2 cellular contexts compared by ENCODE assay signal in genomic region chr11:126871792-126872191, GRCh38.
TF ChIP-seq lines count a peak whose summit lies in the region.

No MANE protein-coding gene starts in this region.

TF ChIP-seq in SK-N-SH, 30 proteins besides CTCF, POLR2A, EP300 and RAD21 (continued from another document):
- TF ChIP-seq, protein P1, sequence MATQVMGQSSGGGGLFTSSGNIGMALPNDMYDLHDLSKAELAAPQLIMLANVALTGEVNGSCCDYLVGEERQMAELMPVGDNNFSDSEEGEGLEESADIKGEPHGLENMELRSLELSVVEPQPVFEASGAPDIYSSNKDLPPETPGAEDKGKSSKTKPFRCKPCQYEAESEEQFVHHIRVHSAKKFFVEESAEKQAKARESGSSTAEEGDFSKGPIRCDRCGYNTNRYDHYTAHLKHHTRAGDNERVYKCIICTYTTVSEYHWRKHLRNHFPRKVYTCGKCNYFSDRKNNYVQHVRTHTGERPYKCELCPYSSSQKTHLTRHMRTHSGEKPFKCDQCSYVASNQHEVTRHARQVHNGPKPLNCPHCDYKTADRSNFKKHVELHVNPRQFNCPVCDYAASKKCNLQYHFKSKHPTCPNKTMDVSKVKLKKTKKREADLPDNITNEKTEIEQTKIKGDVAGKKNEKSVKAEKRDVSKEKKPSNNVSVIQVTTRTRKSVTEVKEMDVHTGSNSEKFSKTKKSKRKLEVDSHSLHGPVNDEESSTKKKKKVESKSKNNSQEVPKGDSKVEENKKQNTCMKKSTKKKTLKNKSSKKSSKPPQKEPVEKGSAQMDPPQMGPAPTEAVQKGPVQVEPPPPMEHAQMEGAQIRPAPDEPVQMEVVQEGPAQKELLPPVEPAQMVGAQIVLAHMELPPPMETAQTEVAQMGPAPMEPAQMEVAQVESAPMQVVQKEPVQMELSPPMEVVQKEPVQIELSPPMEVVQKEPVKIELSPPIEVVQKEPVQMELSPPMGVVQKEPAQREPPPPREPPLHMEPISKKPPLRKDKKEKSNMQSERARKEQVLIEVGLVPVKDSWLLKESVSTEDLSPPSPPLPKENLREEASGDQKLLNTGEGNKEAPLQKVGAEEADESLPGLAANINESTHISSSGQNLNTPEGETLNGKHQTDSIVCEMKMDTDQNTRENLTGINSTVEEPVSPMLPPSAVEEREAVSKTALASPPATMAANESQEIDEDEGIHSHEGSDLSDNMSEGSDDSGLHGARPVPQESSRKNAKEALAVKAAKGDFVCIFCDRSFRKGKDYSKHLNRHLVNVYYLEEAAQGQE (IDR thresholded peaks at IDR 0.05; ENCODE audit: low read depth, low read length) = no peak
- TF ChIP-seq NFIC (IDR thresholded peaks at IDR 0.05; ENCODE audit: borderline replicate concordance) = no peak
- no peak for TF ChIP-seq ZBTB33 (IDR thresholded peaks at IDR 0.05; ENCODE audit: borderline replicate concordance, low read depth)
- no peak for TF ChIP-seq FOXJ3 (CRISPR knock-in tag; IDR thresholded peaks at IDR 0.05)
- TF ChIP-seq FOXM1 (IDR thresholded peaks at IDR 0.05; ENCODE audit: low read depth) = no peak
- no peak for TF ChIP-seq CHD2 (IDR thresholded peaks at IDR 0.05; ENCODE audit: low read length, partially characterized antibody)
- no peak for TF ChIP-seq RFX5 (IDR thresholded peaks at IDR 0.05; ENCODE audit: low read length)
- no peak for TF ChIP-seq PBX3 (IDR thresholded peaks at IDR 0.05)

TF ChIP-seq in WTC11, 78 proteins besides CTCF, POLR2A, EP300 and RAD21 (continued from another document):
- TF ChIP-seq USF1 (CRISPR knock-in tag; IDR thresholded peaks at IDR 0.05) (no peak), PRDM15 (CRISPR knock-in tag; IDR thresholded peaks at IDR 0.05) (no peak), SOX15 (CRISPR knock-in tag; IDR thresholded peaks at IDR 0.05) (no peak), AFF4 (CRISPR knock-in tag; IDR thresholded peaks at IDR 0.05; ENCODE audit: borderline replicate concordance) (no peak), SP1 (CRISPR knock-in tag; conservative IDR thresholded peaks at IDR 0.05) (no peak), ETV6 (CRISPR knock-in tag; IDR thresholded peaks at IDR 0.05) (no peak), RORB (CRISPR knock-in tag; IDR thresholded peaks at IDR 0.05) (no peak), ZNF532 (CRISPR knock-in tag; IDR thresholded peaks at IDR 0.05; ENCODE audit: borderline replicate concordance) (no peak), ZNF396 (CRISPR knock-in tag; IDR thresholded peaks at IDR 0.05; ENCODE audit: borderline replicate concordance) (no peak), ZNF219 (CRISPR knock-in tag; IDR thresholded peaks at IDR 0.05; ENCODE audit: borderline replicate concordance) (no peak)
- TF ChIP-seq, protein P2, sequence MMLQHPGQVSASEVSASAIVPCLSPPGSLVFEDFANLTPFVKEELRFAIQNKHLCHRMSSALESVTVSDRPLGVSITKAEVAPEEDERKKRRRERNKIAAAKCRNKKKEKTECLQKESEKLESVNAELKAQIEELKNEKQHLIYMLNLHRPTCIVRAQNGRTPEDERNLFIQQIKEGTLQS (CRISPR knock-in tag; conservative IDR thresholded peaks at IDR 0.05) = no peak
